1 cellular context compared by ENCODE assay signal in the genomic region with DNA sequence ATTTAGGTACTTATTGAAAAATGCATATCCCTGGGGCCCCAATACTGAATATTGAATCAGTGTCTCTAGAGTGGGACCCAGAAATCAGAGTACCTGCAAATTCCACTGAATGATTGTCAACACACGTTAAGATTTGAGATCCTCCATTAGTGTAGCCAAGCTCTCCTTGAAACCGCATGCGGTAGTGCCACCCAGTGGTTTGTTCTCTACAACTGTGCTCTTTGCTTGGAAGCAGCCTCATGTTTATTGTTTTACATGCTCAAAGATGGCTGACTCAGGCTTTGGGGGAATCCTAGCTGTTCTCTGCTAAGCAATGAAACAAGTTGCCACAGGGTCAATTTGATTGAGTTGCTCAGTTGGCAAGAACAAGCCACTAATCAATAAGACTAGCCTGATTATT.
TF ChIP-seq lines count a peak whose summit lies in the region.

No MANE protein-coding gene starts in this region.

TF ChIP-seq in SK-N-SH treated with all-trans-retinoic acid at 6 μM for 48 hours, 23 proteins besides CTCF, POLR2A, EP300 and RAD21 (continued from another document):
- TF ChIP-seq, protein P1, sequence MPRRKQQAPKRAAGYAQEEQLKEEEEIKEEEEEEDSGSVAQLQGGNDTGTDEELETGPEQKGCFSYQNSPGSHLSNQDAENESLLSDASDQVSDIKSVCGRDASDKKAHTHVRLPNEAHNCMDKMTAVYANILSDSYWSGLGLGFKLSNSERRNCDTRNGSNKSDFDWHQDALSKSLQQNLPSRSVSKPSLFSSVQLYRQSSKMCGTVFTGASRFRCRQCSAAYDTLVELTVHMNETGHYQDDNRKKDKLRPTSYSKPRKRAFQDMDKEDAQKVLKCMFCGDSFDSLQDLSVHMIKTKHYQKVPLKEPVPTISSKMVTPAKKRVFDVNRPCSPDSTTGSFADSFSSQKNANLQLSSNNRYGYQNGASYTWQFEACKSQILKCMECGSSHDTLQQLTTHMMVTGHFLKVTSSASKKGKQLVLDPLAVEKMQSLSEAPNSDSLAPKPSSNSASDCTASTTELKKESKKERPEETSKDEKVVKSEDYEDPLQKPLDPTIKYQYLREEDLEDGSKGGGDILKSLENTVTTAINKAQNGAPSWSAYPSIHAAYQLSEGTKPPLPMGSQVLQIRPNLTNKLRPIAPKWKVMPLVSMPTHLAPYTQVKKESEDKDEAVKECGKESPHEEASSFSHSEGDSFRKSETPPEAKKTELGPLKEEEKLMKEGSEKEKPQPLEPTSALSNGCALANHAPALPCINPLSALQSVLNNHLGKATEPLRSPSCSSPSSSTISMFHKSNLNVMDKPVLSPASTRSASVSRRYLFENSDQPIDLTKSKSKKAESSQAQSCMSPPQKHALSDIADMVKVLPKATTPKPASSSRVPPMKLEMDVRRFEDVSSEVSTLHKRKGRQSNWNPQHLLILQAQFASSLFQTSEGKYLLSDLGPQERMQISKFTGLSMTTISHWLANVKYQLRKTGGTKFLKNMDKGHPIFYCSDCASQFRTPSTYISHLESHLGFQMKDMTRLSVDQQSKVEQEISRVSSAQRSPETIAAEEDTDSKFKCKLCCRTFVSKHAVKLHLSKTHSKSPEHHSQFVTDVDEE (CRISPR knock-in tag; IDR thresholded peaks at IDR 0.05): no peak
TF ChIP-seq in SK-N-SH treated with all-trans-retinoic acid at 6 μM for 48 hours: peak in this region for 0.
